10 cellular contexts compared by ENCODE assay signal in the genomic region with DNA sequence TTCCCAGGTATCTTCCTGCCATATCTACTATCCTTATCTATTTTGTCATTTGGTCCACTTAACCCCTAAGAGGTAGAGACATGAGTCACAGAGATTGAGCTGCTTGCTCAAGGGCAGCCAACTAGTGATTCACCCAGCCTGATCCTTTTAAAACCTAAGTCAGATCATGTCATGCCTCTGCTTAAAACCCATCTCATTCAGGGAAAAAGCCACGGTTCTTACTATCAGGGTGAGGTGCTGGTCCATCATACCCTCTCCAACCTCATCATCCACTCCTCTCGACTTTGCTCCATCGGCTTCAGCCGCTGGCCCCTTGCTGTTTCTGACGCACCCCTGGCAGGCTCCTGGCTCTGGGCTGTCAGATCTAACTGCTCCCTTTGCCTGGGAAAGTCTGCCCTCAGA. TPM values are rescaled to one million over a fixed set of nuclear protein-coding genes. Genes with fewer than 3 reads are reported as not detected.
DNase-seq lines count a peak whose midpoint lies in the region; ATAC-seq, FAIRE-seq and TF ChIP-seq lines count a peak whose summit lies in the region.
"Had no signal": no experiment of that assay in that cellular context is flagged by ENCODE, and none has a peak within 500 bp of the region (broad histone marks: within the 10 kb centered on the region; RNA-seq: fewer than 3 reads in every experiment).

No MANE protein-coding gene starts in this region.

- no peaks in the 10 kb centered on the region for H3K27me3 Mint-ChIP-seq in activated T-helper 2 cell treated with anti-CD3 and anti-CD28 coated beads, Interferon-gamma antibody, Interleukin-2, Interleukin-4, amounts not matched to agents 10 μg/mL and 5 μg/mL and 100 μg/mL, durations not matched to agents 14 hours and 24 hours and 36 hours (ENCODE audit: low read depth)
- H3K27me3 Mint-ChIP-seq in effector memory CD8-positive, alpha-beta T cell: no peaks in the 10 kb centered on the region
- H3K27me3 Mint-ChIP-seq: CD4-positive, CD25-positive, alpha-beta regulatory T cell had no signal

- FAIRE-seq in H54 (lab: Jason Lieb, UNC): peak; percentile 57

- H3K4me1 Mint-ChIP-seq in activated T-helper 2 cell treated with anti-CD3 and anti-CD28 coated beads, Interferon-gamma antibody, Interleukin-2, Interleukin-4, amounts not matched to agents 10 μg/mL and 5 μg/mL and 100 μg/mL, durations not matched to agents 14 hours and 24 hours and 36 hours (ENCODE audit: low read depth): peaks cover 8% of the 10 kb centered on the region
- H3K4me1 Mint-ChIP-seq in effector memory CD8-positive, alpha-beta T cell (ENCODE audit: low read depth in 2 of 2): no peaks in the 10 kb centered on the region

- H3K9me3 Mint-ChIP-seq in activated T-helper 2 cell treated with anti-CD3 and anti-CD28 coated beads, Interferon-gamma antibody, Interleukin-2, Interleukin-4, amounts not matched to agents 10 μg/mL and 5 μg/mL and 100 μg/mL, durations not matched to agents 14 hours and 24 hours and 36 hours: no peaks in the 10 kb centered on the region
- no peaks in the 10 kb centered on the region for H3K9me3 Mint-ChIP-seq in effector memory CD8-positive, alpha-beta T cell
- H3K9me3 Mint-ChIP-seq: CD4-positive, CD25-positive, alpha-beta regulatory T cell had no signal

- peak; percentile 95 for DNase-seq in A172 (ENCODE audit: low spot score)
- peak; percentile 40 for DNase-seq in H54 (ENCODE audit: insufficient read length, low spot score)
- no peak for DNase-seq in activated T-helper 2 cell treated with anti-CD3 and anti-CD28 coated beads, Interferon-gamma antibody, Interleukin-2, Interleukin-4, amounts not matched to agents 10 μg/mL and 5 μg/mL and 100 μg/mL, durations not matched to agents 14 hours and 24 hours and 36 hours (ENCODE audit: low spot score)
- peak; percentile 90 for DNase-seq in iris pigment epithelial cell (ENCODE audit: low read depth)
- DNase-seq in effector memory CD8-positive, alpha-beta T cell: no peak
- no peak for DNase-seq in mucosa of gallbladder (ENCODE audit: low spot score)
- DNase-seq: CD4-positive, CD25-positive, alpha-beta regulatory T cell; stimulated activated CD4-positive, alpha-beta T cell treated with anti-CD3 and anti-CD28 coated beads, Interleukin-15, amount 100 ng/mL, for 24 hours had no signal

- peaks cover 21% of the 10 kb centered on the region for H3K36me3 Mint-ChIP-seq in activated T-helper 2 cell treated with anti-CD3 and anti-CD28 coated beads, Interferon-gamma antibody, Interleukin-2, Interleukin-4, amounts not matched to agents 10 μg/mL and 5 μg/mL and 100 μg/mL, durations not matched to agents 14 hours and 24 hours and 36 hours (ENCODE audit: low read depth)
- peaks cover 30% of the 10 kb centered on the region for H3K36me3 Mint-ChIP-seq in effector memory CD8-positive, alpha-beta T cell (ENCODE audit: insufficient read depth)

- no peak overlapping the region for H3K4me3 Mint-ChIP-seq in activated T-helper 2 cell treated with anti-CD3 and anti-CD28 coated beads, Interferon-gamma antibody, Interleukin-2, Interleukin-4, amounts not matched to agents 10 μg/mL and 5 μg/mL and 100 μg/mL, durations not matched to agents 14 hours and 24 hours and 36 hours (ENCODE audit: low read depth)
- H3K4me3 Mint-ChIP-seq in effector memory CD8-positive, alpha-beta T cell: no peak overlapping the region
- H3K4me3 Mint-ChIP-seq: CD4-positive, CD25-positive, alpha-beta regulatory T cell had no signal

- peak overlapping the region; percentile 13 for H3K27ac Mint-ChIP-seq in activated T-helper 2 cell treated with anti-CD3 and anti-CD28 coated beads, Interferon-gamma antibody, Interleukin-2, Interleukin-4, amounts not matched to agents 10 μg/mL and 5 μg/mL and 100 μg/mL, durations not matched to agents 14 hours and 24 hours and 36 hours
- H3K27ac Mint-ChIP-seq in effector memory CD8-positive, alpha-beta T cell: no peak overlapping the region
- H3K27ac Mint-ChIP-seq: CD4-positive, CD25-positive, alpha-beta regulatory T cell had no signal

- TF ChIP-seq POLR2A in H54 (IDR thresholded peaks at IDR 0.05; ENCODE audit: low read depth, low read length): no peak

- intact Hi-C loops in activated T-helper 2 cell treated with anti-CD3 and anti-CD28 coated beads, Interferon-gamma antibody, Interleukin-2, Interleukin-4, amounts not matched to agents 10 μg/mL and 5 μg/mL and 100 μg/mL, durations not matched to agents 14 hours and 24 hours and 36 hours (cut with micrococcal nuclease): no loop called here

- ATAC-seq in HG02642 (IDR thresholded peaks at IDR 0.05; ENCODE audit: poor library complexity, unreplicated experiment): no peak
- no peak for ATAC-seq in effector memory CD8-positive, alpha-beta T cell (replicated peaks)
- ATAC-seq in GM21423 (IDR thresholded peaks at IDR 0.05; ENCODE audit: unreplicated experiment): no peak

RNA-seq across cellular contexts. Expression of a gene that starts 14.4 kb away (rescaled TPM):
- total RNA-seq in A172 (2014; rRNA removed; shearing (Covaris generic)): 27.8 and 34.5 TPM in 2 replicates
- 63.4 and 64.3 TPM in 2 replicates for total RNA-seq in activated T-helper 2 cell treated with anti-CD3 and anti-CD28 coated beads, Interferon-gamma antibody, Interleukin-2, Interleukin-4, amounts not matched to agents 10 μg/mL and 5 μg/mL and 100 μg/mL, durations not matched to agents 14 hours and 24 hours and 36 hours
- total RNA-seq in mucosa of gallbladder: 38.8 TPM

Comparison
In these comparisons a context has a peak if more than half of its experiments do, and no peak if none do; other contexts are left out.
1. DNase-seq: peak in A172 (single experiment), H54 (single experiment) and iris pigment epithelial cell (single experiment); none in activated T-helper 2 cell treated with anti-CD3 and anti-CD28 coated beads, Interferon-gamma antibody, Interleukin-2, Interleukin-4, amounts not matched to agents 10 μg/mL and 5 μg/mL and 100 μg/mL, durations not matched to agents 14 hours and 24 hours and 36 hours (single experiment), effector memory CD8-positive, alpha-beta T cell (0 of 3) and mucosa of gallbladder (single experiment).